Comparison of ENCODE assay signal across 1 cellular context in genomic region chr11:65899356-65900124, GRCh38.
TF ChIP-seq lines count a peak whose summit lies in the region.

No MANE protein-coding gene starts in this region.

TF ChIP-seq in HepG2, 621 proteins besides CTCF, POLR2A, EP300 and RAD21 (continued from another document and continues in another):
- peak; percentile 63 for TF ChIP-seq MNT (IDR thresholded peaks at IDR 0.05)
- TF ChIP-seq HIC2 (CRISPR knock-in tag; IDR thresholded peaks at IDR 0.05; ENCODE audit: low read depth) = peak; percentile 70; the same call in 1 of the 2 replicates
- TF ChIP-seq HIVEP1 (CRISPR knock-in tag; IDR thresholded peaks at IDR 0.05) = peak; percentile 97; the same call in 1 of the 2 replicates
- TF ChIP-seq ZNF138 (CRISPR knock-in tag; IDR thresholded peaks at IDR 0.05; ENCODE audit: low read depth) = peak; percentile 37; the same call in 1 of the 2 replicates
- peak; percentile 87 for TF ChIP-seq ZNF605 (CRISPR knock-in tag; IDR thresholded peaks at IDR 0.05)
- TF ChIP-seq RBAK (CRISPR knock-in tag; IDR thresholded peaks at IDR 0.05) = no peak
- TF ChIP-seq ZNF382 (CRISPR knock-in tag; IDR thresholded peaks at IDR 0.05; ENCODE audit: borderline replicate concordance) = no peak
- TF ChIP-seq E2F5 (CRISPR knock-in tag; conservative IDR thresholded peaks at IDR 0.05) = no peak
- no peak for TF ChIP-seq ZNF740 (CRISPR knock-in tag; IDR thresholded peaks at IDR 0.05)
- no peak; the same call in 1 of the 2 replicates for TF ChIP-seq NFAT5 (CRISPR knock-in tag; IDR thresholded peaks at IDR 0.05)
- no peak for TF ChIP-seq LCORL (IDR thresholded peaks at IDR 0.05)
- peak; percentile 61 for TF ChIP-seq LCORL (CRISPR knock-in tag; IDR thresholded peaks at IDR 0.05)
- no peak for TF ChIP-seq SRSF9 (IDR thresholded peaks at IDR 0.05; ENCODE audit: borderline replicate concordance, insufficient read depth, low read depth, low read length, poor library complexity, severe bottlenecking)
- TF ChIP-seq MTA1 (CRISPR knock-in tag; IDR thresholded peaks at IDR 0.05; ENCODE audit: borderline replicate concordance) = peak; percentile 59; the same call in 1 of the 2 replicates
- peak; percentile 79 for TF ChIP-seq ZNF746 (CRISPR knock-in tag; IDR thresholded peaks at IDR 0.05)
- TF ChIP-seq ZNF589 (CRISPR knock-in tag; conservative IDR thresholded peaks at IDR 0.05) = peak; percentile 90; the same call in 1 of the 2 replicates
- peak; percentile 22; the same call in 1 of the 2 replicates for TF ChIP-seq ZNF431 (CRISPR knock-in tag; IDR thresholded peaks at IDR 0.05; ENCODE audit: borderline replicate concordance, low read depth)
- TF ChIP-seq GLMP (CRISPR knock-in tag; IDR thresholded peaks at IDR 0.05; ENCODE audit: borderline replicate concordance) = no peak
- TF ChIP-seq ZMYM3 (CRISPR knock-in tag; IDR thresholded peaks at IDR 0.05) = peak; percentile 40; the same call in 1 of the 2 replicates
- TF ChIP-seq NBN (conservative IDR thresholded peaks at IDR 0.05) = no peak
- peak; percentile 92 for TF ChIP-seq MAFG (CRISPR knock-in tag; IDR thresholded peaks at IDR 0.05)
- 0 out of 2 replicates have a peak, but pooled peaks have one; percentile 28 for TF ChIP-seq CBFB (CRISPR knock-in tag; IDR thresholded peaks at IDR 0.05)
- no peak; the same call in 1 of the 2 replicates for TF ChIP-seq ZNF598 (CRISPR knock-in tag; IDR thresholded peaks at IDR 0.05; ENCODE audit: borderline replicate concordance)
- peak; percentile 48; the same call in 1 of the 2 replicates for TF ChIP-seq ZNF317 (CRISPR knock-in tag; IDR thresholded peaks at IDR 0.05)
- 0 out of 2 replicates have a peak, but pooled peaks have one; percentile 24 for TF ChIP-seq ZKSCAN8 (CRISPR knock-in tag; IDR thresholded peaks at IDR 0.05; ENCODE audit: borderline replicate concordance)
- no peak for TF ChIP-seq PRPF4 (IDR thresholded peaks at IDR 0.05; ENCODE audit: low read depth, low read length, poor library complexity, severe bottlenecking)
- TF ChIP-seq MXD1 (CRISPR knock-in tag; IDR thresholded peaks at IDR 0.05) = peak; percentile 91
- peak; percentile 3 for TF ChIP-seq HNRNPK (IDR thresholded peaks at IDR 0.05; ENCODE audit: low read depth, low read length, poor library complexity, severe bottlenecking)
- peak; percentile 84 for TF ChIP-seq SRY (CRISPR knock-in tag; IDR thresholded peaks at IDR 0.05)
- TF ChIP-seq SAP130 (CRISPR knock-in tag; IDR thresholded peaks at IDR 0.05; ENCODE audit: low read depth) = peak; percentile 83
- TF ChIP-seq MXI1 (IDR thresholded peaks at IDR 0.05; ENCODE audit: borderline replicate concordance, low read depth, low read length) = peak; percentile 89; the same call in 1 of the 3 replicates
- peak; percentile 96 for TF ChIP-seq MAX (IDR thresholded peaks at IDR 0.05)
- TF ChIP-seq, protein P1, sequence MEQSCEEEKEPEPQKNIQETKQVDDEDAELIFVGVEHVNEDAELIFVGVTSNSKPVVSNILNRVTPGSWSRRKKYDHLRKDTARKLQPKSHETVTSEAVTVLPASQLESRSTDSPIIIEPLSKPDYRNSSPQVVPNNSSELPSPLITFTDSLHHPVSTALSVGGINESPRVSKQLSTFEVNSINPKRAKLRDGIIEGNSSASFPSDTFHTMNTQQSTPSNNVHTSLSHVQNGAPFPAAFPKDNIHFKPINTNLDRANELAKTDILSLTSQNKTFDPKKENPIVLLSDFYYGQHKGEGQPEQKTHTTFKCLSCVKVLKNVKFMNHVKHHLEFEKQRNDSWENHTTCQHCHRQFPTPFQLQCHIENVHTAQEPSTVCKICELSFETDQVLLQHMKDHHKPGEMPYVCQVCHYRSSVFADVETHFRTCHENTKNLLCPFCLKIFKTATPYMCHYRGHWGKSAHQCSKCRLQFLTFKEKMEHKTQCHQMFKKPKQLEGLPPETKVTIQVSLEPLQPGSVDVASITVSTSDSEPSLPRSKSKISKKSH (CRISPR knock-in tag; IDR thresholded peaks at IDR 0.05; ENCODE audit: borderline replicate concordance) = peak; percentile 82
- TF ChIP-seq, protein P2, sequence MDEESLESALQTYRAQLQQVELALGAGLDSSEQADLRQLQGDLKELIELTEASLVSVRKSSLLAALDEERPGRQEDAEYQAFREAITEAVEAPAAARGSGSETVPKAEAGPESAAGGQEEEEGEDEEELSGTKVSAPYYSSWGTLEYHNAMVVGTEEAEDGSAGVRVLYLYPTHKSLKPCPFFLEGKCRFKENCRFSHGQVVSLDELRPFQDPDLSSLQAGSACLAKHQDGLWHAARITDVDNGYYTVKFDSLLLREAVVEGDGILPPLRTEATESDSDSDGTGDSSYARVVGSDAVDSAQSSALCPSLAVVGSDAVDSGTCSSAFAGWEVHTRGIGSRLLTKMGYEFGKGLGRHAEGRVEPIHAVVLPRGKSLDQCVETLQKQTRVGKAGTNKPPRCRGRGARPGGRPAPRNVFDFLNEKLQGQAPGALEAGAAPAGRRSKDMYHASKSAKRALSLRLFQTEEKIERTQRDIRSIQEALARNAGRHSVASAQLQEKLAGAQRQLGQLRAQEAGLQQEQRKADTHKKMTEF (CRISPR knock-in tag; IDR thresholded peaks at IDR 0.05) = peak; percentile 80
- no peak for TF ChIP-seq MED13 (CRISPR knock-in tag; IDR thresholded peaks at IDR 0.05)
- TF ChIP-seq JDP2 (CRISPR knock-in tag; IDR thresholded peaks at IDR 0.05; ENCODE audit: borderline replicate concordance) = no peak
- peak; percentile 75; the same call in 1 of the 2 replicates for TF ChIP-seq ZNF563 (CRISPR knock-in tag; IDR thresholded peaks at IDR 0.05)
- TF ChIP-seq ZNF562 (CRISPR knock-in tag; IDR thresholded peaks at IDR 0.05; ENCODE audit: borderline replicate concordance) = no peak
- TF ChIP-seq, protein P3, sequence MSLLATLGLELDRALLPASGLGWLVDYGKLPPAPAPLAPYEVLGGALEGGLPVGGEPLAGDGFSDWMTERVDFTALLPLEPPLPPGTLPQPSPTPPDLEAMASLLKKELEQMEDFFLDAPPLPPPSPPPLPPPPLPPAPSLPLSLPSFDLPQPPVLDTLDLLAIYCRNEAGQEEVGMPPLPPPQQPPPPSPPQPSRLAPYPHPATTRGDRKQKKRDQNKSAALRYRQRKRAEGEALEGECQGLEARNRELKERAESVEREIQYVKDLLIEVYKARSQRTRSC (CRISPR knock-in tag; IDR thresholded peaks at IDR 0.05; ENCODE audit: low read depth) = no peak
- peak; percentile 96 for TF ChIP-seq UBTF (CRISPR knock-in tag; IDR thresholded peaks at IDR 0.05)
- TF ChIP-seq SOX5 (CRISPR knock-in tag; IDR thresholded peaks at IDR 0.05; ENCODE audit: borderline replicate concordance) = peak; percentile 6; the same call in 1 of the 2 replicates
- TF ChIP-seq SNAI1 (CRISPR knock-in tag; IDR thresholded peaks at IDR 0.05; ENCODE audit: borderline replicate concordance) = no peak
- TF ChIP-seq ZIK1 (CRISPR knock-in tag; IDR thresholded peaks at IDR 0.05; ENCODE audit: borderline replicate concordance, low read depth) = peak; percentile 57; the same call in 1 of the 2 replicates
- TF ChIP-seq ZNF441 (CRISPR knock-in tag; IDR thresholded peaks at IDR 0.05; ENCODE audit: borderline replicate concordance) = no peak
